10 cellular contexts compared by ENCODE assay signal in the genomic region with DNA sequence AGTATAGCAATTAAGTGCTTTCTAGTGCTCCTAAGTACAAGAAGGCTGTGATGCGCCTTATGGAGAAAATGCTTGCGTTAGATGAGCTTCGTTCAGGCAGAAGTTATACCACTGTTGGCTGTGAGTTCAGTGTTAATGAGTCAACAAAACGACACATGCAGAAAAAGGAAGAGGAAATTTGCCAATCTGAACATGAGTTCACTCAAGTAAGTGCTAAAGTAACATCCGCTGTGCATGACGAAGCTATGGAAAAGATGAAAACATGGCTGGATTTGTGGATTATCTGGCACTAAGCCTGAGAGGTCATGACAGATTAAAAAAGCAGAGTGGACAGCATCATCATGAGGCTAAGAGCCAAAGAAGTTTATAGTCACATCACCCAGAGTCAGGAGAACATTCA. TPM values are rescaled to one million over a fixed set of nuclear protein-coding genes. Genes with fewer than 3 reads are reported as not detected.
A peak's percentile ranks its signal among the peaks of the same experiment; 100 is the strongest.
DNase-seq lines count a peak whose midpoint lies in the region; ATAC-seq and TF ChIP-seq lines count a peak whose summit lies in the region.
"Had no signal": no experiment of that assay in that cellular context is flagged by ENCODE, and none has a peak within 500 bp of the region (broad histone marks: within the 10 kb centered on the region; RNA-seq: fewer than 3 reads in every experiment).

No MANE protein-coding gene starts in this region.

- no peak for TF ChIP-seq CTCF in fibroblast of villous mesenchyme (IDR thresholded peaks at IDR 0.05; ENCODE audit: insufficient read depth, low read depth, low read length)

- intact Hi-C loops in sciatic nerve (cut with DNase I): no loop called here

- H3K4me3 ChIP-seq in fibroblast of villous mesenchyme (ENCODE audit: low read depth, low read length): no peak overlapping the region

- DNase-seq in GM03348 (ENCODE audit: low spot score): peak; percentile 40
- DNase-seq in SKM-1 (lab: John Stamatoyannopoulos, UW; ENCODE audit: unreplicated experiment): peak; percentile 79
- peak; percentile 86 for DNase-seq in fibroblast of villous mesenchyme (ENCODE audit: low read depth)
- DNase-seq in sciatic nerve (ENCODE audit: low spot score): peak; percentile 26
- DNase-seq in DMS153 (lab: John Stamatoyannopoulos, UW): no peak
- DNase-seq in activated CD8-positive, alpha-beta memory T cell treated with anti-CD3 and anti-CD28 coated beads for 24 hours: no peak
- no peak for DNase-seq in LoVo (ENCODE audit: low spot score)
- DNase-seq: activated CD4-positive, alpha-beta T cell treated with anti-CD3 and anti-CD28 coated beads for 4 hours; NCI-H2081 treated with DMSO at 0.1 percent for 48 hours had no signal

- ATAC-seq in sciatic nerve: peak; percentile 20
- ATAC-seq in HG02885 (IDR thresholded peaks at IDR 0.05; ENCODE audit: poor library complexity, unreplicated experiment): no peak

RNA-seq across cellular contexts. Expression of a gene that starts 36.9 kb away (rescaled TPM):
- total RNA-seq in fibroblast of villous mesenchyme: 9.1 and 10.3 TPM in 2 replicates
- 143 TPM for total RNA-seq in sciatic nerve

Comparison
In these comparisons a context has a peak if more than half of its experiments do, and no peak if none do; other contexts are left out.
1. DNase-seq: peak in GM03348 (single experiment), SKM-1 (single experiment), fibroblast of villous mesenchyme (single experiment) and sciatic nerve (single experiment); none in DMS153 (single experiment), activated CD8-positive, alpha-beta memory T cell treated with anti-CD3 and anti-CD28 coated beads for 24 hours (single experiment) and LoVo (single experiment).
2. RNA of a gene that starts 36.9 kb away (total RNA-seq): 143 TPM in sciatic nerve (single experiment); 9.1 to 10.3 TPM in fibroblast of villous mesenchyme; every median in the first group is over 10 times any median in the second.